In genomic region chr22:28741758-28742561, GRCh38 we compare ENCODE assay signal across 8 cellular contexts. TPM values are rescaled to one million over a fixed set of nuclear protein-coding genes. Genes with fewer than 3 reads are reported as not detected.
DNase-seq lines count a peak whose midpoint lies in the region; ATAC-seq and TF ChIP-seq lines count a peak whose summit lies in the region.

TSS of gene CHEK2 (minus strand) at chr22:28741820. CDS start at chr22:28734721, 7,099 bp downstream.
TSS of gene HSCB (plus strand) at chr22:28742039. CDS start at chr22:28742096, 57 bp downstream.

- DNase-seq in NCI-H1417 treated with DMSO at 0.1 percent for 48 hours (lab: John Stamatoyannopoulos, UW) (peak; percentile 87), SW480 (ENCODE audit: low spot score) (peak; percentile 97), cardiac muscle cell (ENCODE audit: low read depth in 1 of 2, low spot score in 1 of 2) (peak; percentile 98 to 99), tibial nerve (ENCODE audit: low spot score in 2 of 2) (peak; percentile 98)

- H3K27ac ChIP-seq in adipose tissue (ENCODE audit: low read depth, low read length) (peak within 1 kb of the TSS; percentile 3), cardiac muscle cell (peak within 1 kb of the TSS; percentile 94), parathyroid adenoma (peak within 1 kb of the TSS; percentile 93), tibial nerve (peak within 1 kb of the TSS; percentile 91 to 100 (median 98))

- peak; percentile 65 to 71 for TF ChIP-seq POLR2A in tibial nerve (IDR thresholded peaks at IDR 0.05)

- peak within 1 kb of the TSS; percentile 90 for H3K4me2 ChIP-seq in parathyroid adenoma (ENCODE audit: low read length)

- ATAC-seq in HG02763 (IDR thresholded peaks at IDR 0.05; ENCODE audit: unreplicated experiment), result peak; percentile 92

- TF ChIP-seq EP300 in tibial nerve (IDR thresholded peaks at IDR 0.05), result peak; percentile 65 to 92

- 0% methylated on average over 56 of the region's 56 CpGs for WGBS in adipose tissue, 3 donors
- WGBS in tibial nerve, 2 donors, result 0 to 1% methylated on average over 51 to 54 of the region's 56 CpGs

- H3K4me1 ChIP-seq in cardiac muscle cell (ENCODE audit: low read depth), result peaks cover 3% of the 10 kb centered on the region
- no peaks in the 10 kb centered on the region for H3K4me1 ChIP-seq in parathyroid adenoma
- peaks cover 0 to 22% (median 0%) of the 10 kb centered on the region in 4 donors for H3K4me1 ChIP-seq in tibial nerve

- no peaks in the 10 kb centered on the region for H3K27me3 ChIP-seq in cardiac muscle cell
- H3K27me3 ChIP-seq in parathyroid adenoma (ENCODE audit: control insufficient read depth, insufficient read depth, low read length), result no peaks in the 10 kb centered on the region
- H3K27me3 ChIP-seq in tibial nerve, result no peaks in the 10 kb centered on the region

- no peaks in the 10 kb centered on the region for H3K79me2 ChIP-seq in parathyroid adenoma

- H3K9ac ChIP-seq in parathyroid adenoma, result peak within 1 kb of the TSS; percentile 58

- TF ChIP-seq CTCF in GM12872 (IDR thresholded peaks at IDR 0.05; ENCODE audit: insufficient read depth, low read depth, low read length) (0 out of 3 replicates have a peak, but pooled peaks have one; percentile 14), cardiac muscle cell (IDR thresholded peaks at IDR 0.05; ENCODE audit: low read depth, low read length) (peak; percentile 2), parathyroid adenoma (IDR thresholded peaks at IDR 0.05) (no peak), tibial nerve (IDR thresholded peaks at IDR 0.05) (peak in 3 of 5 experiments; percentile 9 to 47 (median 14))

- H3K36me3 ChIP-seq in cardiac muscle cell (peaks cover 14% of the 10 kb centered on the region), parathyroid adenoma (ENCODE audit: control insufficient read depth, insufficient read depth, low read length) (no peaks in the 10 kb centered on the region), tibial nerve (peaks cover 0 to 37% (median 4%) of the 10 kb centered on the region in 3 donors)

- H3K9me3 ChIP-seq in cardiac muscle cell (ENCODE audit: low read depth) (no peaks in the 10 kb centered on the region), parathyroid adenoma (ENCODE audit: control insufficient read depth, low read length) (no peaks in the 10 kb centered on the region), tibial nerve (no peaks in the 10 kb centered on the region)

- peak within 1 kb of the TSS; percentile 90 for H2AFZ ChIP-seq in parathyroid adenoma

- H3K4me3 ChIP-seq in cardiac muscle cell (peak within 1 kb of the TSS; percentile 66), parathyroid adenoma (ENCODE audit: low read depth, low read length) (peak within 1 kb of the TSS; percentile 100), tibial nerve (peak within 1 kb of the TSS; percentile 83 to 99 (median 96))

RNA-seq across cellular contexts. Expression of gene CHEK2, which starts in this region (rescaled TPM):
- polyA plus RNA-seq in adipose tissue (10 to 100 TPM in 1 of 3 donors, 1 to 10 TPM in 2; 1.6 to 21.3 (median 2.7) TPM), cardiac muscle cell (15.0 and 28.4 TPM in 2 replicates)
- total RNA-seq in cardiac muscle cell (8.1 and 30.3 TPM in 2 replicates), tibial nerve (10 to 100 TPM in 2 of 4 donors, 1 to 10 TPM in 2; 7.4 to 22.0 (median 13.1) TPM)

RNA-seq across cellular contexts. Expression of gene HSCB, which starts in this region (rescaled TPM):
- polyA plus RNA-seq in adipose tissue (10 to 100 TPM; 16.1 to 23.2 (median 16.4) TPM), cardiac muscle cell (14.6 and 27.0 TPM in 2 replicates)
- total RNA-seq in cardiac muscle cell (21.5 and 22.9 TPM in 2 replicates), tibial nerve (10 to 100 TPM; 20.0 to 38.7 (median 27.0) TPM)

Comparison
In these comparisons a context has a peak if more than half of its experiments do, and no peak if none do; other contexts are left out.
1. Peak in every context shown above with its lines: DNase-seq, ATAC-seq, H3K4me3 ChIP-seq and H3K27ac ChIP-seq.
2. H3K27ac ChIP-seq: peak in every context shown above with its lines; median percentile 98 in tibial nerve; 94 in cardiac muscle cell; 93 in parathyroid adenoma; 3 in adipose tissue.